ENCODE assay signal across 10 cellular contexts in genomic region chr20:881051-881820, GRCh38. TPM values are rescaled to one million over a fixed set of nuclear protein-coding genes. Genes with fewer than 3 reads are reported as not detected.
DNase-seq lines count a peak whose midpoint lies in the region; ATAC-seq and TF ChIP-seq lines count a peak whose summit lies in the region.
"Had no signal": no experiment of that assay in that cellular context is flagged by ENCODE, and none has a peak within 500 bp of the region (broad histone marks: within the 10 kb centered on the region; RNA-seq: fewer than 3 reads in every experiment).

No MANE protein-coding gene starts in this region.

- H3K9me3 Mint-ChIP-seq in activated CD4-positive, alpha-beta T cell treated with anti-CD3 and anti-CD28 coated beads, Interleukin-2, amount 10 ng/mL, durations not matched to agents 7 days and 5 days: no peaks in the 10 kb centered on the region
- H3K9me3 Mint-ChIP-seq in glutamatergic neuron (ENCODE audit: unreplicated experiment): peaks cover 7% of the 10 kb centered on the region
- H3K9me3 Mint-ChIP-seq: nephron progenitor cell had no signal

- H3K27ac Mint-ChIP-seq in activated CD4-positive, alpha-beta T cell treated with anti-CD3 and anti-CD28 coated beads, Interleukin-2, amount 10 ng/mL, durations not matched to agents 7 days and 5 days: peak overlapping the region; percentile 78
- H3K27ac Mint-ChIP-seq in glutamatergic neuron (ENCODE audit: unreplicated experiment): peak overlapping the region; percentile 33
- H3K27ac Mint-ChIP-seq: nephron progenitor cell had no signal

- TF ChIP-seq CTCF in glutamatergic neuron (IDR thresholded peaks at IDR 0.05; ENCODE audit: partially characterized antibody, unreplicated experiment): no peak

- POLR2A ChIA-PET in activated CD4-positive, alpha-beta T cell treated with anti-CD3 and anti-CD28 coated beads, Interleukin-2, amount 10 ng/mL, durations not matched to agents 7 days and 5 days (lab: Charles Lee): no interaction called here

- H3K36me3 Mint-ChIP-seq in activated CD4-positive, alpha-beta T cell treated with anti-CD3 and anti-CD28 coated beads, Interleukin-2, amount 10 ng/mL, durations not matched to agents 7 days and 5 days (ENCODE audit: low read depth): no peaks in the 10 kb centered on the region
- H3K36me3 Mint-ChIP-seq in glutamatergic neuron (ENCODE audit: unreplicated experiment): no peaks in the 10 kb centered on the region

- no peak overlapping the region for H3K4me3 Mint-ChIP-seq in activated CD4-positive, alpha-beta T cell treated with anti-CD3 and anti-CD28 coated beads, Interleukin-2, amount 10 ng/mL, durations not matched to agents 7 days and 5 days
- H3K4me3 Mint-ChIP-seq in glutamatergic neuron (ENCODE audit: unreplicated experiment): no peak overlapping the region
- H3K4me3 Mint-ChIP-seq: nephron progenitor cell had no signal

- peak; percentile 70 for DNase-seq in CD1c-positive myeloid dendritic cell (ENCODE audit: extremely low spot score)
- peak; percentile 31 to 42 for DNase-seq in Kasumi-1 (lab: John Stamatoyannopoulos, UW)
- DNase-seq in activated CD4-positive, alpha-beta T cell treated with anti-CD3 and anti-CD28 coated beads, Interleukin-2, amount 10 ng/mL, durations not matched to agents 7 days and 5 days: peak; percentile 29
- DNase-seq in glutamatergic neuron: no peak
- DNase-seq in HuH-7 (ENCODE audit: low spot score): no peak
- DNase-seq in NCI-H345 (lab: John Stamatoyannopoulos, UW): no peak
- DNase-seq: nephron progenitor cell; stimulated activated naive CD4-positive, alpha-beta T cell had no signal

- CTCF ChIA-PET in activated CD4-positive, alpha-beta T cell treated with anti-CD3 and anti-CD28 coated beads, Interleukin-2, amount 10 ng/mL, durations not matched to agents 7 days and 5 days (lab: Charles Lee): no interaction called here

- ATAC-seq in GM18502 (IDR thresholded peaks at IDR 0.05; ENCODE audit: poor library complexity, unreplicated experiment): no peak
- ATAC-seq in HG03045 (IDR thresholded peaks at IDR 0.05; ENCODE audit: unreplicated experiment): no peak

- H3K27me3 Mint-ChIP-seq in activated CD4-positive, alpha-beta T cell treated with anti-CD3 and anti-CD28 coated beads, Interleukin-2, amount 10 ng/mL, durations not matched to agents 7 days and 5 days: peaks cover 7% of the 10 kb centered on the region
- H3K27me3 Mint-ChIP-seq in glutamatergic neuron (ENCODE audit: unreplicated experiment): peaks cover 9% of the 10 kb centered on the region

- peaks cover 18% of the 10 kb centered on the region for H3K4me1 Mint-ChIP-seq in activated CD4-positive, alpha-beta T cell treated with anti-CD3 and anti-CD28 coated beads, Interleukin-2, amount 10 ng/mL, durations not matched to agents 7 days and 5 days
- H3K4me1 Mint-ChIP-seq in glutamatergic neuron (ENCODE audit: low read depth, unreplicated experiment): peaks cover 6% of the 10 kb centered on the region

RNA-seq across cellular contexts. Expression of gene ANGPT4, which starts 34.9 kb away (rescaled TPM):
- total RNA-seq in activated CD4-positive, alpha-beta T cell treated with anti-CD3 and anti-CD28 coated beads, Interleukin-2, amount 10 ng/mL, durations not matched to agents 7 days and 5 days: not detected
- total RNA-seq in glutamatergic neuron (ENCODE audit: unreplicated experiment): 0.22 TPM

RNA-seq across cellular contexts. Expression of gene FAM110A, which starts 47.7 kb away (rescaled TPM):
- 10 to 100 TPM; 27.6 to 30.2 TPM for total RNA-seq in activated CD4-positive, alpha-beta T cell treated with anti-CD3 and anti-CD28 coated beads, Interleukin-2, amount 10 ng/mL, durations not matched to agents 7 days and 5 days
- total RNA-seq in glutamatergic neuron (ENCODE audit: unreplicated experiment): 152 TPM

Comparison
In these comparisons a context has a peak if more than half of its experiments do, and no peak if none do; other contexts are left out.
1. DNase-seq: peak in CD1c-positive myeloid dendritic cell (single experiment), Kasumi-1 (2 of 2) and activated CD4-positive, alpha-beta T cell treated with anti-CD3 and anti-CD28 coated beads, Interleukin-2, amount 10 ng/mL, durations not matched to agents 7 days and 5 days (single experiment); none in glutamatergic neuron (single experiment), HuH-7 (single experiment) and NCI-H345 (single experiment).